In genomic region chr6:136921521-136921935, GRCh38 we compare ENCODE assay signal across 8 cellular contexts. TPM values are rescaled to one million over a fixed set of nuclear protein-coding genes. Genes with fewer than 3 reads are reported as not detected.
A peak's percentile ranks its signal among the peaks of the same experiment; 100 is the strongest.
DNase-seq lines count a peak whose midpoint lies in the region; ATAC-seq, FAIRE-seq and TF ChIP-seq lines count a peak whose summit lies in the region.

No MANE protein-coding gene starts in this region.

- TF ChIP-seq POLR2A in HepG2 (IDR thresholded peaks at IDR 0.05; ENCODE audit: insufficient read depth in 1 of 2, low read depth in 2 of 2, low read length in 2 of 2) (no peak), esophagus squamous epithelium (IDR thresholded peaks at IDR 0.05) (no peak)

- no peaks in the 10 kb centered on the region for H3F3A ChIP-seq in neural progenitor cell (ENCODE audit: low read depth)

- POLR2A ChIA-PET in HepG2 (lab: Yijun Ruan, JAX) (no interaction called here), T-cell (lab: Charles Lee) (no interaction called here)

- peak overlapping the region in 2 of 3 donors; percentile 34 to 56 for H3K4me3 ChIP-seq in liver (ENCODE audit: low read depth in 1 of 3, low read length in 3 of 3)
- no peak overlapping the region for H3K4me3 ChIP-seq in HepG2 (replicated peaks in 1 of 3; ENCODE audit: insufficient read depth in 1 of 3, low read depth in 2 of 3, low read length in 3 of 3)
- peak overlapping the region; percentile 36 to 69 (median 48) for H3K4me3 ChIP-seq in esophagus squamous epithelium
- H3K4me3 ChIP-seq in neural progenitor cell, result peak overlapping the region; percentile 56

- no peaks in the 10 kb centered on the region for H4K20me1 ChIP-seq in HepG2 (ENCODE audit: insufficient read depth, low read length)
- H4K20me1 ChIP-seq in neural progenitor cell (ENCODE audit: low read depth), result peaks cover 6% of the 10 kb centered on the region

- in situ Hi-C loops in HepG2 (cut with HindIII; ENCODE audit: extremely low pct_ligation_motif_present, low pct_unique_long_range_greater_than_20kb), result loop anchor here (25.0 kb wide), 1 partner anchor 284 kb away; no protein-coding TSS in a partner anchor

- H3K9me3 Mint-ChIP-seq in T-cell (no peaks in the 10 kb centered on the region), neural progenitor cell (peaks cover 4% of the 10 kb centered on the region)

- TF ChIP-seq RAD21 in liver (IDR thresholded peaks at IDR 0.05) (no peak), HepG2 (CRISPR knock-in tag; IDR thresholded peaks at IDR 0.05) (no peak)

- no TSS peak for BruUV-seq in HepG2 (replicated peaks; lab: Mats Ljungman, UMichigan)

- no peaks in the 10 kb centered on the region for H3K36me3 ChIP-seq in liver (ENCODE audit: control insufficient read depth in 4 of 4, insufficient read depth in 3 of 4, low read depth in 1 of 4, low read length in 3 of 4)
- no peaks in the 10 kb centered on the region for H3K36me3 ChIP-seq in HepG2 (replicated peaks in 1 of 2; ENCODE audit: control insufficient read depth in 1 of 2, insufficient read depth in 2 of 2, low read length in 2 of 2)
- no peaks in the 10 kb centered on the region for H3K36me3 ChIP-seq in esophagus squamous epithelium
- no peaks in the 10 kb centered on the region for H3K36me3 ChIP-seq in neural progenitor cell

- H3K27ac Mint-ChIP-seq in T-cell (no peak overlapping the region), neural progenitor cell (no peak overlapping the region)

- no peak for DNase-seq in HepG2 (ENCODE audit: low spot score)
- DNase-seq in T-cell, result peak in 1 of 34 experiments; percentile 1
- no peak for DNase-seq in esophagus squamous epithelium (lab: John Stamatoyannopoulos, UW)
- peak; percentile 60 for DNase-seq in neural progenitor cell (ENCODE audit: low spot score)
- no peak for DNase-seq in cerebellum (ENCODE audit: low spot score)
- DNase-seq in central memory CD4-positive, alpha-beta T cell, result no peak

- H3K79me2 ChIP-seq in HepG2 (ENCODE audit: insufficient read depth, low read length) (no peaks in the 10 kb centered on the region), neural progenitor cell (ENCODE audit: low read depth) (no peaks in the 10 kb centered on the region)

- no peak for FAIRE-seq in HepG2 (lab: Jason Lieb, UNC)

- H3K9me3 ChIP-seq in liver (ENCODE audit: control insufficient read depth in 4 of 4, low read length in 3 of 4) (no peaks in the 10 kb centered on the region), HepG2 (ENCODE audit: low read length) (no peaks in the 10 kb centered on the region), esophagus squamous epithelium (no peaks in the 10 kb centered on the region), neural progenitor cell (ENCODE audit: low read depth) (no peaks in the 10 kb centered on the region)

- WGBS in liver, result 2% methylated on average over 47 of the region's 47 CpGs
- WGBS in HepG2 (ENCODE audit: low lambda C conversion rate), result 38% methylated on average over 8 of the region's 47 CpGs
- WGBS in esophagus squamous epithelium, 2 donors, result 0% methylated on average over 5 to 9 of the region's 47 CpGs

- TF ChIP-seq EP300 in HepG2 (IDR thresholded peaks at IDR 0.05; ENCODE audit: low read depth in 2 of 2, low read length in 2 of 2) (no peak), HepG2 (CRISPR knock-in tag; IDR thresholded peaks at IDR 0.05; ENCODE audit: borderline replicate concordance) (no peak)

- TF ChIP-seq CTCF in liver (IDR thresholded peaks at IDR 0.05; ENCODE audit: low read depth, low read length, missing input control) (no peak), HepG2 (CRISPR knock-in tag; IDR thresholded peaks at IDR 0.05) (no peak), esophagus squamous epithelium (IDR thresholded peaks at IDR 0.05) (no peak), neural progenitor cell (IDR thresholded peaks at IDR 0.05) (peak; percentile 14)

- ATAC-seq in HepG2 (no peak; the same call in 2 of the 3 replicates), T-cell (replicated peaks in 1 of 4) (peak in 1 of 4 experiments; percentile 17), HG03457 (IDR thresholded peaks at IDR 0.05; ENCODE audit: unreplicated experiment) (no peak)

- intact Hi-C loops in HepG2 (cut with micrococcal nuclease; ENCODE audit: unreplicated experiment) (no loop called here), esophagus squamous epithelium (cut with DNase I) (no loop called here)

- no peak overlapping the region for H3K4me2 ChIP-seq in HepG2 (ENCODE audit: low read depth, low read length)
- H3K4me2 ChIP-seq in neural progenitor cell, result peak overlapping the region; percentile 90

- H3K9ac ChIP-seq in liver (ENCODE audit: low read depth in 1 of 2, low read length in 2 of 2) (no peak overlapping the region), HepG2 (ENCODE audit: insufficient read depth, low read depth, low read length) (no peak overlapping the region), neural progenitor cell (no peak overlapping the region)

- no peak overlapping the region for H3K27ac ChIP-seq in liver (ENCODE audit: low read depth in 1 of 2, low read length in 2 of 2)
- H3K27ac ChIP-seq in HepG2 (ENCODE audit: extremely low read length, insufficient read depth, low read length), result no peak overlapping the region
- H3K27ac ChIP-seq in esophagus squamous epithelium, result no peak overlapping the region
- H3K27ac ChIP-seq in neural progenitor cell, result no peak overlapping the region

- CTCF ChIA-PET in HepG2 (lab: Yijun Ruan, JAX; ENCODE audit: low intra/inter-chr PET ratio, low total read pairs), result no interaction called here
- CTCF ChIA-PET in T-cell (lab: Charles Lee), result no interaction called here

- H3K4me3 Mint-ChIP-seq in T-cell (peak overlapping the region; percentile 74 to 81 (median 75)), neural progenitor cell (peak overlapping the region; percentile 84)

- H3K36me3 Mint-ChIP-seq in T-cell (peaks cover 3% of the 10 kb centered on the region), neural progenitor cell (no peaks in the 10 kb centered on the region)

- H3K4me1 ChIP-seq in liver (ENCODE audit: control insufficient read depth in 4 of 4, insufficient read depth in 4 of 4, low read length in 3 of 4) (peaks cover 25 to 30% (median 25%) of the 10 kb centered on the region in 4 donors), HepG2 (ENCODE audit: insufficient read depth, low read length) (no peaks in the 10 kb centered on the region), esophagus squamous epithelium (peaks cover 27 to 40% (median 35%) of the 10 kb centered on the region in 3 donors), neural progenitor cell (no peaks in the 10 kb centered on the region)

- no peak overlapping the region for H2AFZ ChIP-seq in HepG2 (ENCODE audit: low read length)
- peak overlapping the region; percentile 95 for H2AFZ ChIP-seq in neural progenitor cell (replicated peaks)

- H3K27me3 ChIP-seq in liver (ENCODE audit: control insufficient read depth in 4 of 4, insufficient read depth in 4 of 4, low read length in 3 of 4) (peaks cover 3 to 15% (median 9%) of the 10 kb centered on the region in 4 donors), HepG2 (ENCODE audit: control insufficient read depth in 1 of 2, insufficient read depth in 2 of 2, low read length in 2 of 2) (peaks cover 8 to 57% of the 10 kb centered on the region in 2 experiments), esophagus squamous epithelium (peaks cover 25 to 79% (median 29%) of the 10 kb centered on the region in 4 donors), neural progenitor cell (peaks cover 79% of the 10 kb centered on the region)

- peaks cover 25 to 33% (median 32%) of the 10 kb centered on the region in 3 donors for H3K4me1 Mint-ChIP-seq in T-cell
- peaks cover 6% of the 10 kb centered on the region for H3K4me1 Mint-ChIP-seq in neural progenitor cell

- H3K27me3 Mint-ChIP-seq in T-cell, result peaks cover 51 to 56% of the 10 kb centered on the region in 2 donors
- H3K27me3 Mint-ChIP-seq in neural progenitor cell (ENCODE audit: insufficient read depth, low read depth), result peaks cover 28% of the 10 kb centered on the region

TF ChIP-seq in liver, 16 proteins besides CTCF, POLR2A, EP300 and RAD21 (continues in another document):
- no peak for TF ChIP-seq FOXA1 (IDR thresholded peaks at IDR 0.05)
- no peak for TF ChIP-seq NR2F2 (IDR thresholded peaks at IDR 0.05)
- TF ChIP-seq GABPA (IDR thresholded peaks at IDR 0.05 in 1 of 2, conservative IDR thresholded peaks at IDR 0.05 in 1 of 2), result no peak
- no peak for TF ChIP-seq EGR1 (IDR thresholded peaks at IDR 0.05; ENCODE audit: low read depth in 2 of 2)

TF ChIP-seq in HepG2, 621 proteins besides CTCF, POLR2A, EP300 and RAD21 (continues in another document):
- no peak for TF ChIP-seq SALL1 (CRISPR knock-in tag; IDR thresholded peaks at IDR 0.05)
- no peak for TF ChIP-seq ZSCAN30 (CRISPR knock-in tag; IDR thresholded peaks at IDR 0.05)
- no peak for TF ChIP-seq NFYB (CRISPR knock-in tag; IDR thresholded peaks at IDR 0.05)
- no peak for TF ChIP-seq PCBP1 (IDR thresholded peaks at IDR 0.05; ENCODE audit: borderline replicate concordance, low read depth, low read length)
- no peak for TF ChIP-seq POLR2G (IDR thresholded peaks at IDR 0.05; ENCODE audit: low read depth, low read length)

RNA-seq across cellular contexts. Expression of gene SLC35D3, which starts 0.6 kb away (rescaled TPM):
- total RNA-seq in liver, result under 1 TPM in 1 of 2 donors, not detected in 1; 0.56 TPM
- polyA plus RNA-seq in liver, result not detected
- total RNA-seq in HepG2 (2016; rRNA removed; fragmentation: Illumina TruSeq; extraction: Trizol), result not detected in 2 replicates
- not detected in 2 replicates for total RNA-seq in HepG2 (2016; cell fraction: cytosol; rRNA removed; fragmentation: Illumina TruSeq; extraction: Trizol; ENCODE audit: low read depth)
- not detected in 2 replicates for total RNA-seq in HepG2 (2016; cell fraction: insoluble cytoplasmic fraction; rRNA removed; fragmentation: Illumina TruSeq; extraction: Trizol)
- not detected in 2 replicates for total RNA-seq in HepG2 (2016; cell fraction: membrane; rRNA removed; fragmentation: Illumina TruSeq; extraction: Trizol)
- not detected in 2 replicates for total RNA-seq in HepG2 (2016; cell fraction: nucleus; rRNA removed; fragmentation: Illumina TruSeq; extraction: Trizol)
- polyA plus RNA-seq in HepG2 (2011; rRNA removed), result not detected in 2 replicates
- not detected in 2 replicates for polyA plus RNA-seq in HepG2 (2011; cell fraction: cytosol; rRNA removed)
- polyA plus RNA-seq in HepG2 (2011; cell fraction: nucleus; rRNA removed), result not detected in 2 replicates
- not detected in 2 replicates for polyA plus RNA-seq in HepG2 (2012)
- not detected in 2 replicates for polyA plus RNA-seq in HepG2 (2016; cell fraction: cytosol; fragmentation: Illumina TruSeq; extraction: Trizol; ENCODE audit: low read depth)
- polyA plus RNA-seq in HepG2 (2016; cell fraction: insoluble cytoplasmic fraction; fragmentation: Illumina TruSeq; extraction: Trizol; ENCODE audit: low read depth), result not detected in 2 replicates
- polyA plus RNA-seq in HepG2 (2016; cell fraction: membrane; fragmentation: Illumina TruSeq; extraction: Trizol; ENCODE audit: low read depth), result not detected in 2 replicates
- not detected in 2 replicates for polyA plus RNA-seq in HepG2 (2016; cell fraction: nucleus; fragmentation: Illumina TruSeq; extraction: Trizol; ENCODE audit: insufficient read depth, low read depth)
- polyA minus RNA-seq in HepG2 (2011; rRNA and poly(A)+ RNA removed; ENCODE audit: low replicate concordance), result not detected in 2 replicates
- not detected in 2 replicates for polyA minus RNA-seq in HepG2 (2011; cell fraction: cytosol; rRNA and poly(A)+ RNA removed)
- not detected in 2 replicates for polyA minus RNA-seq in HepG2 (2011; cell fraction: nucleus; rRNA and poly(A)+ RNA removed)
- total RNA-seq in T-cell, result not detected
- not detected for total RNA-seq in esophagus squamous epithelium
- 0.58 TPM in 1 of 2 replicates, not detected in the other for total RNA-seq in neural progenitor cell (ENCODE audit: low replicate concordance)
- 0.36 TPM for total RNA-seq in cerebellum

Comparison
In these comparisons a context has a peak if more than half of its experiments do, and no peak if none do; other contexts are left out.
1. H3K4me3 ChIP-seq: peak in liver (2 of 3), esophagus squamous epithelium (4 of 4) and neural progenitor cell (single experiment); none in HepG2 (0 of 3).